In genomic region chr3:27349832-27350231, GRCh38 we compare ENCODE assay signal across 11 cellular contexts. TPM values are rescaled to one million over a fixed set of nuclear protein-coding genes. Genes with fewer than 3 reads are reported as not detected.
A peak's percentile ranks its signal among the peaks of the same experiment; 100 is the strongest.
DNase-seq lines count a peak whose midpoint lies in the region; ATAC-seq, FAIRE-seq and TF ChIP-seq lines count a peak whose summit lies in the region.
"Had no signal": no experiment of that assay in that cellular context is flagged by ENCODE, and none has a peak within 500 bp of the region (broad histone marks: within the 10 kb centered on the region; RNA-seq: fewer than 3 reads in every experiment).

No MANE protein-coding gene starts in this region.

- FAIRE-seq in D721Med (lab: Jason Lieb, UNC) (peak; percentile 81), GM12891 (lab: Jason Lieb, UNC) (no peak)

- POLR2A ChIA-PET in activated CD8-positive, alpha-beta T cell treated with anti-CD3 and anti-CD28 coated beads for 36 hours (lab: Charles Lee): no interaction called here

- TF ChIP-seq CTCF in D721Med (IDR thresholded peaks at IDR 0.05; ENCODE audit: insufficient read depth, missing control alignments): no peak
- TF ChIP-seq CTCF in activated CD8-positive, alpha-beta T cell treated with anti-CD3 and anti-CD28 coated beads for 36 hours (IDR thresholded peaks at IDR 0.05): no peak

- peak; percentile 69 for ATAC-seq in GM21390 (IDR thresholded peaks at IDR 0.05; ENCODE audit: unreplicated experiment)
- peak; percentile 49 for ATAC-seq in HG03135 (IDR thresholded peaks at IDR 0.05; ENCODE audit: unreplicated experiment)
- no peak for ATAC-seq in activated CD8-positive, alpha-beta T cell treated with anti-CD3 and anti-CD28 coated beads for 36 hours
- ATAC-seq in activated naive CD4-positive, alpha-beta T cell treated with anti-CD3 and anti-CD28 coated beads, Interleukin-2, amount 50 U/mL, for 72 hours: no peak
- ATAC-seq in activated naive CD8-positive, alpha-beta T cell treated with anti-CD3 and anti-CD28 coated beads, Interleukin-2, amount 50 U/mL, for 24 hours: no peak

- TF ChIP-seq POLR2A in GM12891 (IDR thresholded peaks at IDR 0.05; ENCODE audit: low read depth, low read length): no peak

- no peak overlapping the region for H3K4me3 Mint-ChIP-seq in activated CD8-positive, alpha-beta T cell treated with anti-CD3 and anti-CD28 coated beads for 36 hours
- H3K4me3 Mint-ChIP-seq in activated naive CD8-positive, alpha-beta T cell treated with anti-CD3 and anti-CD28 coated beads, Interleukin-2, amount 50 U/mL, for 24 hours: no peak overlapping the region

- no peaks in the 10 kb centered on the region for H3K27me3 Mint-ChIP-seq in activated CD8-positive, alpha-beta T cell treated with anti-CD3 and anti-CD28 coated beads for 36 hours
- no peaks in the 10 kb centered on the region for H3K27me3 Mint-ChIP-seq in activated naive CD8-positive, alpha-beta T cell treated with anti-CD3 and anti-CD28 coated beads, Interleukin-2, amount 50 U/mL, for 24 hours

- no peak for DNase-seq in D721Med (ENCODE audit: insufficient read length, low spot score)
- peak; percentile 13 for DNase-seq in activated CD8-positive, alpha-beta T cell treated with anti-CD3 and anti-CD28 coated beads for 36 hours
- no peak for DNase-seq in activated naive CD4-positive, alpha-beta T cell treated with anti-CD3 and anti-CD28 coated beads, Interleukin-2, amount 50 U/mL, for 72 hours (ENCODE audit: low spot score in 2 of 2)
- no peak for DNase-seq in GM12891 (ENCODE audit: insufficient read length, low spot score)
- DNase-seq in C1 segment of cervical spinal cord (lab: John Stamatoyannopoulos, UW): no peak
- no peak for DNase-seq in activated naive CD8-positive, alpha-beta T cell treated with anti-CD3 and anti-CD28 coated beads, Interleukin-2, amount 50 U/mL, for 24 hours
- DNase-seq: foreskin melanocyte, NCI-H2029, retina had no signal

- H3K27ac Mint-ChIP-seq in activated CD8-positive, alpha-beta T cell treated with anti-CD3 and anti-CD28 coated beads for 36 hours: peak overlapping the region; percentile 13
- H3K27ac Mint-ChIP-seq in activated naive CD4-positive, alpha-beta T cell treated with anti-CD3 and anti-CD28 coated beads, Interleukin-2, amount 50 U/mL, for 72 hours: no peak overlapping the region
- no peak overlapping the region for H3K27ac Mint-ChIP-seq in activated naive CD8-positive, alpha-beta T cell treated with anti-CD3 and anti-CD28 coated beads, Interleukin-2, amount 50 U/mL, for 24 hours

- CTCF ChIA-PET in activated CD8-positive, alpha-beta T cell treated with anti-CD3 and anti-CD28 coated beads for 36 hours (lab: Charles Lee): interaction anchor here (1.6 kb wide), 1 partner anchor 8 kb away, joined by 7 read pairs; no protein-coding TSS in a partner anchor

- H3K36me3 Mint-ChIP-seq in activated CD8-positive, alpha-beta T cell treated with anti-CD3 and anti-CD28 coated beads for 36 hours (ENCODE audit: low read depth): no peaks in the 10 kb centered on the region
- no peaks in the 10 kb centered on the region for H3K36me3 Mint-ChIP-seq in activated naive CD4-positive, alpha-beta T cell treated with anti-CD3 and anti-CD28 coated beads, Interleukin-2, amount 50 U/mL, for 72 hours
- H3K36me3 Mint-ChIP-seq in activated naive CD8-positive, alpha-beta T cell treated with anti-CD3 and anti-CD28 coated beads, Interleukin-2, amount 50 U/mL, for 24 hours (ENCODE audit: low read depth): no peaks in the 10 kb centered on the region

- H3K9me3 Mint-ChIP-seq in activated CD8-positive, alpha-beta T cell treated with anti-CD3 and anti-CD28 coated beads for 36 hours: no peaks in the 10 kb centered on the region
- H3K9me3 Mint-ChIP-seq in activated naive CD4-positive, alpha-beta T cell treated with anti-CD3 and anti-CD28 coated beads, Interleukin-2, amount 50 U/mL, for 72 hours: no peaks in the 10 kb centered on the region
- H3K9me3 Mint-ChIP-seq in activated naive CD8-positive, alpha-beta T cell treated with anti-CD3 and anti-CD28 coated beads, Interleukin-2, amount 50 U/mL, for 24 hours: no peaks in the 10 kb centered on the region

- intact Hi-C loops in activated CD8-positive, alpha-beta T cell treated with anti-CD3 and anti-CD28 coated beads for 36 hours (cut with micrococcal nuclease): loop anchor here (10.0 kb wide), 1 partner anchor 325 kb away; no protein-coding TSS in a partner anchor

- peaks cover 5% of the 10 kb centered on the region for H3K4me1 Mint-ChIP-seq in activated CD8-positive, alpha-beta T cell treated with anti-CD3 and anti-CD28 coated beads for 36 hours (ENCODE audit: low read depth)
- peaks cover 3% of the 10 kb centered on the region for H3K4me1 Mint-ChIP-seq in activated naive CD8-positive, alpha-beta T cell treated with anti-CD3 and anti-CD28 coated beads, Interleukin-2, amount 50 U/mL, for 24 hours

TF ChIP-seq in GM12891, 5 proteins besides CTCF, POLR2A, EP300 and RAD21:
- TF ChIP-seq PAX5 (IDR thresholded peaks at IDR 0.05; ENCODE audit: insufficient read depth, low read length, severe bottlenecking) (no peak), POU2F2 (IDR thresholded peaks at IDR 0.05; ENCODE audit: low read depth, low read length) (no peak), POLR2AphosphoS5 (IDR thresholded peaks at IDR 0.05; ENCODE audit: low read depth, low read length) (no peak), SPI1 (IDR thresholded peaks at IDR 0.05; ENCODE audit: low read depth, low read length) (no peak), TAF1 (IDR thresholded peaks at IDR 0.05; ENCODE audit: low read depth, low read length) (no peak)
TF ChIP-seq in GM12891: peak in this region for 0.

RNA-seq across cellular contexts. Expression of gene NEK10, which starts 19.4 kb away (rescaled TPM):
- under 1 TPM; 0.29 to 0.58 TPM for total RNA-seq in activated CD8-positive, alpha-beta T cell treated with anti-CD3 and anti-CD28 coated beads for 36 hours
- under 1 TPM; 0.34 to 0.74 TPM for total RNA-seq in activated naive CD4-positive, alpha-beta T cell treated with anti-CD3 and anti-CD28 coated beads, Interleukin-2, amount 50 U/mL, for 72 hours
- 0.09 TPM for polyA plus RNA-seq in GM12891 (2012; ENCODE audit: low read depth, missing spikeins)

Comparison
In these comparisons a context has a peak if more than half of its experiments do, and no peak if none do; other contexts are left out.
1. ATAC-seq: peak in GM21390 (single experiment) and HG03135 (single experiment); none in activated CD8-positive, alpha-beta T cell treated with anti-CD3 and anti-CD28 coated beads for 36 hours (single experiment), activated naive CD4-positive, alpha-beta T cell treated with anti-CD3 and anti-CD28 coated beads, Interleukin-2, amount 50 U/mL, for 72 hours (0 of 2) and activated naive CD8-positive, alpha-beta T cell treated with anti-CD3 and anti-CD28 coated beads, Interleukin-2, amount 50 U/mL, for 24 hours (single experiment).